21 cellular contexts compared by ENCODE assay signal in genomic region chr3:23746473-23746872, GRCh38.
"Had no signal": no experiment of that assay in that cellular context is flagged by ENCODE, and none has a peak within 500 bp of the region (broad histone marks: within the 10 kb centered on the region; RNA-seq: fewer than 3 reads in every experiment).

No MANE protein-coding gene starts in this region.

- DNase-seq: activated CD4-positive, alpha-beta T cell treated with anti-CD3 and anti-CD28 coated beads, Interleukin-2, amount 50 U/mL, for 1 hour; activated CD4-positive, CD25-positive, alpha-beta regulatory T cell treated with anti-CD3 and anti-CD28 coated beads, Interleukin-2, amount 50 U/mL, for 72 hours; activated gamma-delta T cell treated with Interleukin-2 at 50 U/mL for 16 hours; cerebellar nuclear complex; effector CD8-positive, alpha-beta T cell; immature natural killer cell; kidney glomerular epithelial cell; naive thymus-derived CD8-positive, alpha-beta T cell; pancreas; stimulated activated CD4-positive, alpha-beta T cell treated with anti-CD3 and anti-CD28 coated beads, Interleukin-4, amount 100 ng/mL, for 4 hours; T1000; upper lobe of left lung had no signal

- H3K36me3 ChIP-seq: adrenal gland, breast epithelium, neutrophil, pancreas, thoracic aorta, upper lobe of left lung had no signal

- ATAC-seq: activated naive CD4-positive, alpha-beta T cell treated with anti-CD3 and anti-CD28 coated beads, Interleukin-2, amount 50 U/mL, for 72 hours; naive thymus-derived CD8-positive, alpha-beta T cell; pancreas; sciatic nerve; stimulated activated memory B cell treated with anti-CD40 and anti-IgM and Interleukin-4, amounts not matched to agents 10 μg/mL and 1 μg/mL and 100 μg/mL, for 72 hours had no signal

- H3K27me3 ChIP-seq: breast epithelium, upper lobe of left lung had no signal

- H3K79me2 ChIP-seq: hepatocyte had no signal

- H3K4me2 ChIP-seq: hepatocyte had no signal

- H3K4me3 ChIP-seq: adrenal gland, breast epithelium, hepatocyte, pancreas, thoracic aorta, upper lobe of left lung had no signal

- FAIRE-seq: astrocyte, pancreas had no signal

- H3K27ac ChIP-seq: adrenal gland, breast epithelium, hepatocyte, neutrophil, pancreas, thoracic aorta, upper lobe of left lung had no signal

- H3K4me1 ChIP-seq: adrenal gland, breast epithelium had no signal

- H2AFZ ChIP-seq: hepatocyte had no signal

- H3K9me3 ChIP-seq: adrenal gland, breast epithelium, neutrophil, pancreas, thoracic aorta, upper lobe of left lung had no signal
